8 cellular contexts compared by ENCODE assay signal in genomic region chr2:94874277-94874997, GRCh38. TPM values are rescaled to one million over a fixed set of nuclear protein-coding genes. Genes with fewer than 3 reads are reported as not detected.
DNase-seq lines count a peak whose midpoint lies in the region; ATAC-seq, FAIRE-seq and TF ChIP-seq lines count a peak whose summit lies in the region.

No MANE protein-coding gene starts in this region.

- H3K27ac ChIP-seq in HCT116 (ENCODE audit: low read depth, low read length) (no peak overlapping the region), VCaP (no peak overlapping the region), lung (ENCODE audit: low read depth in 1 of 2, low read length in 1 of 2) (no peak overlapping the region), suprapubic skin (no peak overlapping the region)

- H3K27me3 ChIP-seq in HCT116 (ENCODE audit: insufficient read depth, low read length) (no peaks in the 10 kb centered on the region), bronchial epithelial cell (ENCODE audit: control insufficient read depth, insufficient read depth, low read length) (no peaks in the 10 kb centered on the region), lung (ENCODE audit: control insufficient read depth, insufficient read depth) (no peaks in the 10 kb centered on the region), suprapubic skin (peaks cover 53% of the 10 kb centered on the region)

- TF ChIP-seq EP300 in suprapubic skin (IDR thresholded peaks at IDR 0.05), result no peak

- H3K4me1 ChIP-seq in HCT116 (ENCODE audit: control insufficient read depth in 1 of 2, insufficient read depth in 2 of 2, low read length in 2 of 2), result no peaks in the 10 kb centered on the region
- H3K4me1 ChIP-seq in lung (ENCODE audit: control insufficient read depth in 2 of 2, insufficient read depth in 2 of 2, low read length in 2 of 2), result peaks cover 0 to 5% of the 10 kb centered on the region in 2 donors
- no peaks in the 10 kb centered on the region for H3K4me1 ChIP-seq in suprapubic skin

- TF ChIP-seq POLR2A in HCT116 (IDR thresholded peaks at IDR 0.05; ENCODE audit: borderline replicate concordance, extremely low read depth, insufficient read depth, insufficient read length) (no peak), suprapubic skin (IDR thresholded peaks at IDR 0.05) (no peak)

- RAD21 ChIA-PET in HCT116 (lab: Charles Lee; ENCODE audit: low non-redundant PET in 1 of 2, low total read pairs in 2 of 2, uncharacterized antibody in 2 of 2, unreplicated experiment in 2 of 2), result no interaction called here

- POLR2A ChIA-PET in HCT116 (lab: Charles Lee), result no interaction called here

- no TSS peak for BruUV-seq in HCT116 (replicated peaks; lab: Mats Ljungman, UMichigan)

- H3K4me2 ChIP-seq in HCT116 (ENCODE audit: low read length), result no peak overlapping the region

- no peaks in the 10 kb centered on the region for H4K20me1 ChIP-seq in HCT116 (ENCODE audit: insufficient read depth)

- peak; percentile 95 for ATAC-seq in HCT116
- peak; percentile 88 for ATAC-seq in lung (ENCODE audit: insufficient read depth, low FRiP score)

- CTCF ChIA-PET in HCT116 (lab: Charles Lee), result interaction anchor here (1.7 kb wide), 1 partner anchor 82 kb away, joined by 7 read pairs; no protein-coding TSS in a partner anchor

- FAIRE-seq in bronchial epithelial cell (lab: Jason Lieb, UNC), result no peak

- H3K9me3 ChIP-seq in HCT116 (ENCODE audit: control insufficient read depth in 1 of 2, insufficient read depth in 1 of 2, low read depth in 1 of 2, low read length in 2 of 2), result no peaks in the 10 kb centered on the region
- H3K9me3 ChIP-seq in lung (ENCODE audit: control insufficient read depth in 2 of 2, insufficient read depth in 1 of 2, low read length in 1 of 2), result peaks cover 0 to 3% of the 10 kb centered on the region in 2 donors
- no peaks in the 10 kb centered on the region for H3K9me3 ChIP-seq in suprapubic skin

- H3K4me3 ChIP-seq in HCT116 (replicated peaks in 1 of 2; ENCODE audit: low read depth in 1 of 2, low read length in 2 of 2) (no peak overlapping the region), bronchial epithelial cell (ENCODE audit: low read depth, low read length) (no peak overlapping the region), lung (no peak overlapping the region), suprapubic skin (no peak overlapping the region)

- no peaks in the 10 kb centered on the region for H3K79me2 ChIP-seq in HCT116 (ENCODE audit: insufficient read depth, low read length)

- TF ChIP-seq CTCF in HCT116 (IDR thresholded peaks at IDR 0.05 in 2 of 3, conservative IDR thresholded peaks at IDR 0.05 in 1 of 3; ENCODE audit: borderline replicate concordance in 1 of 3, insufficient read depth in 1 of 3, low read depth in 2 of 3, low read length in 2 of 3) (peak; percentile 99 to 100 (median 100)), VCaP (conservative IDR thresholded peaks at IDR 0.05) (peak; percentile 92), bronchial epithelial cell (IDR thresholded peaks at IDR 0.05; ENCODE audit: insufficient read depth, low read length, severe bottlenecking) (peak; percentile 68), lung (IDR thresholded peaks at IDR 0.05; ENCODE audit: control extremely low read depth, extremely low read depth) (peak; percentile 55), suprapubic skin (IDR thresholded peaks at IDR 0.05) (peak; percentile 5 to 81)

- H2AFZ ChIP-seq in HCT116 (ENCODE audit: low read depth, low read length, poor library complexity, severe bottlenecking), result peak overlapping the region; percentile 5

- no peaks in the 10 kb centered on the region for H3K9me2 ChIP-seq in HCT116 (ENCODE audit: insufficient read depth)

- 36 to 38% methylated on average over 45 to 53 of the region's 53 CpGs for WGBS in lung, 2 donors
- 0% methylated on average over 3 of the region's 53 CpGs for WGBS in suprapubic skin

- H3K36me3 ChIP-seq in HCT116 (ENCODE audit: control insufficient read depth in 1 of 2, insufficient read depth in 2 of 2, low read length in 2 of 2) (no peaks in the 10 kb centered on the region), bronchial epithelial cell (ENCODE audit: control insufficient read depth, insufficient read depth, low read length) (no peaks in the 10 kb centered on the region), lung (ENCODE audit: control insufficient read depth in 2 of 2, insufficient read depth in 2 of 2, low read length in 2 of 2) (no peaks in the 10 kb centered on the region), suprapubic skin (no peaks in the 10 kb centered on the region)

- DNase-seq in NCI-H2227 (lab: John Stamatoyannopoulos, UW; ENCODE audit: unreplicated experiment) (peak; percentile 27), NCI-H2227 treated with DMSO at 0.1 percent for 48 hours (lab: John Stamatoyannopoulos, UW) (no peak), HCT116 (ENCODE audit: low read depth, low spot score) (peak; percentile 24), LoVo (ENCODE audit: low spot score) (peak; percentile 55), bronchial epithelial cell (ENCODE audit: low read depth) (no peak), lung (ENCODE audit: low spot score) (peak; percentile 56), suprapubic skin (ENCODE audit: low spot score in 2 of 2) (peak; percentile 58 to 79)

- intact Hi-C loops in HCT116 (cut with micrococcal nuclease), result loop anchor here (2.0 to 10.0 kb wide), 2 partner anchors 80 to 240 kb away; no protein-coding TSS in a partner anchor

- peak; percentile 80 for TF ChIP-seq RAD21 in HCT116 (IDR thresholded peaks at IDR 0.05; ENCODE audit: low read depth)

- H3K9ac ChIP-seq in HCT116 (ENCODE audit: low read length), result no peak overlapping the region

TF ChIP-seq in HCT116, 20 proteins besides CTCF, POLR2A, EP300 and RAD21:
- TF ChIP-seq CBX3 (IDR thresholded peaks at IDR 0.05; ENCODE audit: low read depth) (no peak), YY1 (IDR thresholded peaks at IDR 0.05; ENCODE audit: extremely low read depth, insufficient replicate concordance, low read depth, low read length) (peak; percentile 50)
TF ChIP-seq in HCT116: peak in this region for 1.

RNA-seq across cellular contexts. Expression of gene TEKT4, which starts 3.2 kb away (rescaled TPM):
- total RNA-seq in HCT116 (2021; ENCODE audit: unreplicated experiment), result not detected
- polyA plus RNA-seq in HCT116 (2012), result 0.07 TPM in 1 of 2 replicates, not detected in the other
- not detected in 2 replicates for total RNA-seq in bronchial epithelial cell
- total RNA-seq in lung, result 1 to 10 TPM; 4.1 to 7.7 TPM
- 1 to 10 TPM in 1 of 2 donors, under 1 TPM in 1; 0.96 to 3.3 TPM for polyA plus RNA-seq in lung
- total RNA-seq in suprapubic skin, result not detected

Comparison
In these comparisons a context has a peak if more than half of its experiments do, and no peak if none do; other contexts are left out.
1. DNase-seq: peak in NCI-H2227 (single experiment), HCT116 (single experiment), LoVo (single experiment), lung (single experiment) and suprapubic skin (2 of 2); none in NCI-H2227 treated with DMSO at 0.1 percent for 48 hours (single experiment) and bronchial epithelial cell (single experiment).
2. CTCF ChIP-seq: peak in every context shown above with its lines; median percentile 100 in HCT116; 92 in VCaP; 68 in bronchial epithelial cell; 55 in lung; 43 in suprapubic skin.